Comparison of ENCODE assay signal across 1 cellular context in the genomic region with DNA sequence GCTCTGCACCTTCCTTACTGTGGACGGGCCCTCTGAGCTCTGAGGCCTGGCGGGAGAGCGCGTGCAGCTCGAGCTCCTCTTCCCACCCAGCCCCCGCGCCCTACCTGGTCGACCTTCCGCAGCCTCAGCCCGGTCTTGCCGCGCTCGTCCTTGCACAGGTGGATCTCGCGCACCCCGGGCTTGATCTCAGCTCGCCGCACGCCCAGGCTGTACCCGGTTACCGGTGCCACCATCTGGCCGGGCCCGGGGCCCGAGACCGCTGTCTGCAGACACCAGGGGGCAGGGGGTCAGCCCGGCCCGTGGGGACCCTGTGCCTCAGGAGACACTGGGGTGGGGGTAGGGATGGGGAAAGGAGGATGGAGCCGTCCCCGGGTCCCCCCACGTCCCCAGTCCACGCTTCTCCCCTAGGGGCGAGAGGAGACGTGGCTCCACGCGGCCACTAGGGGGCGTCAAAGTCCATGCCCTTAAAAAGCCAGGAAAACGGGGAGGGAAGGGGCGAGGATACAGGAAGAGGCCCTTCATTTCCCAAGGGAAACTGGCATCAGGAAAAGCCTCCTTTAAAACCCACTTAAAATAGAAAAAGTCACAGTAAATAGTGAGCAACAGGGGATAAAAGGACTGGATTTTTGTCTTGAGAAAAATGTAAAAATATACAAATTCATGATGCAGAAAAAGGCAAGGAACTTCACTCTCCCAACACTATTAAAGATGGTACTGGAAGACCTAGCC.
TF ChIP-seq lines count a peak whose summit lies in the region.

No MANE protein-coding gene starts in this region.

TF ChIP-seq in GM12878, 131 proteins besides CTCF, POLR2A, EP300 and RAD21 (continued from another document and continues in another):
- no peak for TF ChIP-seq BACH1 (IDR thresholded peaks at IDR 0.05; ENCODE audit: borderline replicate concordance)
- TF ChIP-seq GABPA (IDR thresholded peaks at IDR 0.05; ENCODE audit: low read depth): no peak
- TF ChIP-seq MYB (IDR thresholded peaks at IDR 0.05; ENCODE audit: borderline replicate concordance, low read depth, low read length): no peak
- no peak for TF ChIP-seq E2F4 (IDR thresholded peaks at IDR 0.05; ENCODE audit: low read depth, low read length)
- TF ChIP-seq, protein P1, sequence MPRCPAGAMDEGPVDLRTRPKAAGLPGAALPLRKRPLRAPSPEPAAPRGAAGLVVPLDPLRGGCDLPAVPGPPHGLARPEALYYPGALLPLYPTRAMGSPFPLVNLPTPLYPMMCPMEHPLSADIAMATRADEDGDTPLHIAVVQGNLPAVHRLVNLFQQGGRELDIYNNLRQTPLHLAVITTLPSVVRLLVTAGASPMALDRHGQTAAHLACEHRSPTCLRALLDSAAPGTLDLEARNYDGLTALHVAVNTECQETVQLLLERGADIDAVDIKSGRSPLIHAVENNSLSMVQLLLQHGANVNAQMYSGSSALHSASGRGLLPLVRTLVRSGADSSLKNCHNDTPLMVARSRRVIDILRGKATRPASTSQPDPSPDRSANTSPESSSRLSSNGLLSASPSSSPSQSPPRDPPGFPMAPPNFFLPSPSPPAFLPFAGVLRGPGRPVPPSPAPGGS (IDR thresholded peaks at IDR 0.05; ENCODE audit: borderline replicate concordance, insufficient read depth, low read depth, low read length, poor library complexity, severe bottlenecking): no peak
- no peak for TF ChIP-seq ATF3 (IDR thresholded peaks at IDR 0.05; ENCODE audit: borderline replicate concordance, extremely low read depth, low read depth, low read length)
- TF ChIP-seq RELB (IDR thresholded peaks at IDR 0.05; ENCODE audit: low read depth): 0 out of 2 replicates have a peak, but pooled peaks have one; percentile 12
- no peak for TF ChIP-seq KAT2A (conservative IDR thresholded peaks at IDR 0.05; ENCODE audit: control insufficient read depth, low read depth, low read length)
- TF ChIP-seq PML (IDR thresholded peaks at IDR 0.05; ENCODE audit: low read length): no peak
- TF ChIP-seq, protein P2, sequence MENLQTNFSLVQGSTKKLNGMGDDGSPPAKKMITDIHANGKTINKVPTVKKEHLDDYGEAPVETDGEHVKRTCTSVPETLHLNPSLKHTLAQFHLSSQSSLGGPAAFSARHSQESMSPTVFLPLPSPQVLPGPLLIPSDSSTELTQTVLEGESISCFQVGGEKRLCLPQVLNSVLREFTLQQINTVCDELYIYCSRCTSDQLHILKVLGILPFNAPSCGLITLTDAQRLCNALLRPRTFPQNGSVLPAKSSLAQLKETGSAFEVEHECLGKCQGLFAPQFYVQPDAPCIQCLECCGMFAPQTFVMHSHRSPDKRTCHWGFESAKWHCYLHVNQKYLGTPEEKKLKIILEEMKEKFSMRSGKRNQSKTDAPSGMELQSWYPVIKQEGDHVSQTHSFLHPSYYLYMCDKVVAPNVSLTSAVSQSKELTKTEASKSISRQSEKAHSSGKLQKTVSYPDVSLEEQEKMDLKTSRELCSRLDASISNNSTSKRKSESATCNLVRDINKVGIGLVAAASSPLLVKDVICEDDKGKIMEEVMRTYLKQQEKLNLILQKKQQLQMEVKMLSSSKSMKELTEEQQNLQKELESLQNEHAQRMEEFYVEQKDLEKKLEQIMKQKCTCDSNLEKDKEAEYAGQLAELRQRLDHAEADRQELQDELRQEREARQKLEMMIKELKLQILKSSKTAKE (IDR thresholded peaks at IDR 0.05; ENCODE audit: low read depth, poor library complexity, severe bottlenecking): no peak
- no peak for TF ChIP-seq SUPT20H (IDR thresholded peaks at IDR 0.05; ENCODE audit: borderline replicate concordance, control insufficient read depth, low read depth, low read length)
- peak; percentile 47 to 68; a peak in 3 of 4 replicates for TF ChIP-seq IKZF2 (IDR thresholded peaks at IDR 0.05)
- TF ChIP-seq LARP7 (IDR thresholded peaks at IDR 0.05): no peak
- TF ChIP-seq, protein P3, sequence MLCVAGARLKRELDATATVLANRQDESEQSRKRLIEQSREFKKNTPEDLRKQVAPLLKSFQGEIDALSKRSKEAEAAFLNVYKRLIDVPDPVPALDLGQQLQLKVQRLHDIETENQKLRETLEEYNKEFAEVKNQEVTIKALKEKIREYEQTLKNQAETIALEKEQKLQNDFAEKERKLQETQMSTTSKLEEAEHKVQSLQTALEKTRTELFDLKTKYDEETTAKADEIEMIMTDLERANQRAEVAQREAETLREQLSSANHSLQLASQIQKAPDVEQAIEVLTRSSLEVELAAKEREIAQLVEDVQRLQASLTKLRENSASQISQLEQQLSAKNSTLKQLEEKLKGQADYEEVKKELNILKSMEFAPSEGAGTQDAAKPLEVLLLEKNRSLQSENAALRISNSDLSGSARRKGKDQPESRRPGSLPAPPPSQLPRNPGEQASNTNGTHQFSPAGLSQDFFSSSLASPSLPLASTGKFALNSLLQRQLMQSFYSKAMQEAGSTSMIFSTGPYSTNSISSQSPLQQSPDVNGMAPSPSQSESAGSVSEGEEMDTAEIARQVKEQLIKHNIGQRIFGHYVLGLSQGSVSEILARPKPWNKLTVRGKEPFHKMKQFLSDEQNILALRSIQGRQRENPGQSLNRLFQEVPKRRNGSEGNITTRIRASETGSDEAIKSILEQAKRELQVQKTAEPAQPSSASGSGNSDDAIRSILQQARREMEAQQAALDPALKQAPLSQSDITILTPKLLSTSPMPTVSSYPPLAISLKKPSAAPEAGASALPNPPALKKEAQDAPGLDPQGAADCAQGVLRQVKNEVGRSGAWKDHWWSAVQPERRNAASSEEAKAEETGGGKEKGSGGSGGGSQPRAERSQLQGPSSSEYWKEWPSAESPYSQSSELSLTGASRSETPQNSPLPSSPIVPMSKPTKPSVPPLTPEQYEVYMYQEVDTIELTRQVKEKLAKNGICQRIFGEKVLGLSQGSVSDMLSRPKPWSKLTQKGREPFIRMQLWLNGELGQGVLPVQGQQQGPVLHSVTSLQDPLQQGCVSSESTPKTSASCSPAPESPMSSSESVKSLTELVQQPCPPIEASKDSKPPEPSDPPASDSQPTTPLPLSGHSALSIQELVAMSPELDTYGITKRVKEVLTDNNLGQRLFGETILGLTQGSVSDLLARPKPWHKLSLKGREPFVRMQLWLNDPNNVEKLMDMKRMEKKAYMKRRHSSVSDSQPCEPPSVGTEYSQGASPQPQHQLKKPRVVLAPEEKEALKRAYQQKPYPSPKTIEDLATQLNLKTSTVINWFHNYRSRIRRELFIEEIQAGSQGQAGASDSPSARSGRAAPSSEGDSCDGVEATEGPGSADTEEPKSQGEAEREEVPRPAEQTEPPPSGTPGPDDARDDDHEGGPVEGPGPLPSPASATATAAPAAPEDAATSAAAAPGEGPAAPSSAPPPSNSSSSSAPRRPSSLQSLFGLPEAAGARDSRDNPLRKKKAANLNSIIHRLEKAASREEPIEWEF (IDR thresholded peaks at IDR 0.05; ENCODE audit: insufficient replicate concordance, low read depth, low read length): no peak
- TF ChIP-seq MTA2 (IDR thresholded peaks at IDR 0.05; ENCODE audit: low read depth): no peak
- TF ChIP-seq JUNB (IDR thresholded peaks at IDR 0.05): no peak
- TF ChIP-seq SP1 (IDR thresholded peaks at IDR 0.05; ENCODE audit: low read depth, low read length): no peak
- TF ChIP-seq SMC3 (IDR thresholded peaks at IDR 0.05; ENCODE audit: borderline replicate concordance, low read length): peak; percentile 92
- peak; percentile 20 for TF ChIP-seq RELA (IDR thresholded peaks at IDR 0.05; ENCODE audit: borderline replicate concordance, partially characterized antibody)
- no peak for TF ChIP-seq BMI1 (IDR thresholded peaks at IDR 0.05; ENCODE audit: borderline replicate concordance)
- TF ChIP-seq BHLHE40 (IDR thresholded peaks at IDR 0.05; ENCODE audit: borderline replicate concordance in 1 of 2, low read depth in 2 of 2, low read length in 1 of 2): no peak
- no peak for TF ChIP-seq ETV6 (conservative IDR thresholded peaks at IDR 0.05 in 1 of 2, IDR thresholded peaks at IDR 0.05 in 1 of 2; ENCODE audit: borderline replicate concordance in 1 of 2, low read depth in 1 of 2)
- no peak for TF ChIP-seq ZNF384 (IDR thresholded peaks at IDR 0.05; ENCODE audit: borderline replicate concordance, low read depth, low read length)
- no peak for TF ChIP-seq PAX8 (IDR thresholded peaks at IDR 0.05)
- TF ChIP-seq YY1 (IDR thresholded peaks at IDR 0.05; ENCODE audit: low read depth, low read length): peak; percentile 18; the same call in 1 of the 2 replicates
- no peak for TF ChIP-seq PBX3 (IDR thresholded peaks at IDR 0.05; ENCODE audit: insufficient replicate concordance, low read depth, low read length)
- TF ChIP-seq, protein P4, sequence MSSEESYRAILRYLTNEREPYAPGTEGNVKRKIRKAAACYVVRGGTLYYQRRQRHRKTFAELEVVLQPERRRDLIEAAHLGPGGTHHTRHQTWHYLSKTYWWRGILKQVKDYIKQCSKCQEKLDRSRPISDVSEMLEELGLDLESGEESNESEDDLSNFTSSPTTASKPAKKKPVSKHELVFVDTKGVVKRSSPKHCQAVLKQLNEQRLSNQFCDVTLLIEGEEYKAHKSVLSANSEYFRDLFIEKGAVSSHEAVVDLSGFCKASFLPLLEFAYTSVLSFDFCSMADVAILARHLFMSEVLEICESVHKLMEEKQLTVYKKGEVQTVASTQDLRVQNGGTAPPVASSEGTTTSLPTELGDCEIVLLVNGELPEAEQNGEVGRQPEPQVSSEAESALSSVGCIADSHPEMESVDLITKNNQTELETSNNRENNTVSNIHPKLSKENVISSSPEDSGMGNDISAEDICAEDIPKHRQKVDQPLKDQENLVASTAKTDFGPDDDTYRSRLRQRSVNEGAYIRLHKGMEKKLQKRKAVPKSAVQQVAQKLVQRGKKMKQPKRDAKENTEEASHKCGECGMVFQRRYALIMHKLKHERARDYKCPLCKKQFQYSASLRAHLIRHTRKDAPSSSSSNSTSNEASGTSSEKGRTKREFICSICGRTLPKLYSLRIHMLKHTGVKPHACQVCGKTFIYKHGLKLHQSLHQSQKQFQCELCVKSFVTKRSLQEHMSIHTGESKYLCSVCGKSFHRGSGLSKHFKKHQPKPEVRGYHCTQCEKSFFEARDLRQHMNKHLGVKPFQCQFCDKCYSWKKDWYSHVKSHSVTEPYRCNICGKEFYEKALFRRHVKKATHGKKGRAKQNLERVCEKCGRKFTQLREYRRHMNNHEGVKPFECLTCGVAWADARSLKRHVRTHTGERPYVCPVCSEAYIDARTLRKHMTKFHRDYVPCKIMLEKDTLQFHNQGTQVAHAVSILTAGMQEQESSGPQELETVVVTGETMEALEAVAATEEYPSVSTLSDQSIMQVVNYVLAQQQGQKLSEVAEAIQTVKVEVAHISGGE (CRISPR knock-in tag; IDR thresholded peaks at IDR 0.05): no peak
- TF ChIP-seq EZH2 (IDR thresholded peaks at IDR 0.05; ENCODE audit: borderline replicate concordance, control insufficient read depth, low read depth, low read length): no peak
- TF ChIP-seq BRCA1 (IDR thresholded peaks at IDR 0.05; ENCODE audit: low read depth, low read length): no peak
- no peak for TF ChIP-seq ZNF217 (IDR thresholded peaks at IDR 0.05)
- TF ChIP-seq SREBF1 (IDR thresholded peaks at IDR 0.05; ENCODE audit: low read length): no peak
- 0 out of 2 replicates have a peak, but pooled peaks have one; percentile 19 for TF ChIP-seq FOXM1 (IDR thresholded peaks at IDR 0.05; ENCODE audit: low read depth, low read length)
- no peak for TF ChIP-seq IRF5 (IDR thresholded peaks at IDR 0.05; ENCODE audit: borderline replicate concordance)
- no peak for TF ChIP-seq CREM (IDR thresholded peaks at IDR 0.05; ENCODE audit: low read depth)
- TF ChIP-seq KLF5 (IDR thresholded peaks at IDR 0.05; ENCODE audit: partially characterized antibody): no peak
